In the genomic region with DNA sequence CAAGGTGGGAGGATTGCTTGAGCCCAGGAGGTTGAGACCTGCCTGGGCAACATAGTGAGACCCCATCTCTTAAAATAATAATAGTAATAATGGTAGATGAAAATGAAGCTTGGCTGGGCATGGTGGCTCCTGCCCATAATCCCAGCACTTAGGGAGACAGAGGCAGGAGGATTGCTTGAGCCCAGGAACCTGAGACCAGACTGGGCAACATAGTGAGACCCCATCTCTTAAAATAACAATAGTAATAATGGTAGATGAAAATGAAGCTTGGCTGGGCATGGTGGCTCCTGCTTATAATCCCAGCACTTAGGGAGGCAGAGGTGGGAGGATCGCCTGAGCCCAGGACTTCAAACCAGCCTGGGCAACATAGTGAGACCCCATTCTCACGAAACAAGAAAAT, we compare ENCODE assay signal across 24 cellular contexts.
"Had no signal": no experiment of that assay in that cellular context is flagged by ENCODE, and none has a peak within 500 bp of the region (broad histone marks: within the 10 kb centered on the region; RNA-seq: fewer than 3 reads in every experiment).

No MANE protein-coding gene starts in this region.

- H3K9me3 ChIP-seq: esophagus muscularis mucosa, left ventricle myocardium inferior, lower lobe of right lung, ovary, tibial artery, upper lobe of left lung, uterus had no signal

- ATAC-seq: left cardiac atrium; lower lobe of right lung; natural killer cell treated with Interleukin-12 subunit alpha and Interleukin-12 subunit beta and Interleukin-15 and Interleukin-18, amount 100 ng/mL, for 72 hours; right cardiac atrium; stimulated activated effector memory CD8-positive, alpha-beta T cell treated with anti-CD3 and anti-CD28 coated beads, Interleukin-12 subunit alpha, Interleukin-12 subunit beta, amount 100 ng/mL, for 72 hours; stimulated activated naive CD8-positive, alpha-beta T cell treated with anti-CD3 and anti-CD28 coated beads, Interleukin-15, Interleukin-2, amounts not matched to agents 100 U/mL and 50 U/mL, for 24 hours had no signal

- H3K4me3 ChIP-seq: dorsolateral prefrontal cortex, esophagus muscularis mucosa, left ventricle myocardium inferior, lower lobe of right lung, neural progenitor cell, ovary, tibial artery, upper lobe of left lung, uterus had no signal

- H3K36me3 Mint-ChIP-seq: immature natural killer cell; natural killer cell treated with Interleukin-12 subunit alpha and Interleukin-12 subunit beta and Interleukin-15 and Interleukin-18, amount 100 ng/mL, for 72 hours; neural progenitor cell; stimulated activated effector memory CD8-positive, alpha-beta T cell treated with anti-CD3 and anti-CD28 coated beads, Interleukin-12 subunit alpha, Interleukin-12 subunit beta, amount 100 ng/mL, for 72 hours had no signal

- H3K4me1 ChIP-seq: esophagus muscularis mucosa, left ventricle myocardium inferior, lower lobe of right lung, neural progenitor cell, tibial artery, upper lobe of left lung, uterus had no signal

- H3K36me3 ChIP-seq: esophagus muscularis mucosa, left ventricle myocardium inferior, lower lobe of right lung, neural progenitor cell, ovary, tibial artery, upper lobe of left lung, uterus had no signal

- H2AFZ ChIP-seq: neural progenitor cell had no signal

- DNase-seq: cortex of kidney; dorsolateral prefrontal cortex; effector CD8-positive, alpha-beta T cell; foreskin fibroblast; immature natural killer cell; kidney; left cardiac atrium; left ventricle myocardium inferior; lower lobe of right lung; mesenchymal stem cell; midbrain; nucleus accumbens; ovary; right cardiac atrium; stimulated activated CD4-positive, alpha-beta T cell treated with anti-CD3 and anti-CD28 coated beads, Interleukin-4, amount 100 ng/mL, for 1 hour; stimulated activated CD8-positive, alpha-beta memory T cell treated with anti-CD3 and anti-CD28 coated beads, Interleukin-4, amount 100 ng/mL, for 48 hours; stimulated activated naive CD8-positive, alpha-beta T cell treated with anti-CD3 and anti-CD28 coated beads, Interleukin-15, Interleukin-2, amounts not matched to agents 100 U/mL and 50 U/mL, for 24 hours; tibial artery; upper lobe of left lung; uterus had no signal

- H3K4me2 ChIP-seq: neural progenitor cell had no signal

- FAIRE-seq: kidney had no signal

- H3K27me3 ChIP-seq: neural progenitor cell, ovary, upper lobe of left lung, uterus had no signal

- H3K27ac ChIP-seq: dorsolateral prefrontal cortex, esophagus muscularis mucosa, left ventricle myocardium inferior, lower lobe of right lung, neural progenitor cell, ovary, tibial artery, upper lobe of left lung, uterus had no signal

- H3K4me1 Mint-ChIP-seq: immature natural killer cell, neural progenitor cell had no signal

- H3K4me3 Mint-ChIP-seq: immature natural killer cell; natural killer cell treated with Interleukin-12 subunit alpha and Interleukin-12 subunit beta and Interleukin-15 and Interleukin-18, amount 100 ng/mL, for 72 hours; neural progenitor cell; stimulated activated effector memory CD8-positive, alpha-beta T cell treated with anti-CD3 and anti-CD28 coated beads, Interleukin-12 subunit alpha, Interleukin-12 subunit beta, amount 100 ng/mL, for 72 hours had no signal

- H3K9ac ChIP-seq: neural progenitor cell had no signal

- H3K9me3 Mint-ChIP-seq: immature natural killer cell; natural killer cell treated with Interleukin-12 subunit alpha and Interleukin-12 subunit beta and Interleukin-15 and Interleukin-18, amount 100 ng/mL, for 72 hours; neural progenitor cell; stimulated activated effector memory CD8-positive, alpha-beta T cell treated with anti-CD3 and anti-CD28 coated beads, Interleukin-12 subunit alpha, Interleukin-12 subunit beta, amount 100 ng/mL, for 72 hours had no signal

- H3K27ac Mint-ChIP-seq: immature natural killer cell; natural killer cell treated with Interleukin-12 subunit alpha and Interleukin-12 subunit beta and Interleukin-15 and Interleukin-18, amount 100 ng/mL, for 72 hours; neural progenitor cell; stimulated activated effector memory CD8-positive, alpha-beta T cell treated with anti-CD3 and anti-CD28 coated beads, Interleukin-12 subunit alpha, Interleukin-12 subunit beta, amount 100 ng/mL, for 72 hours had no signal
